Comparison of ENCODE assay signal across 20 cellular contexts in genomic region chr21:37231671-37232070, GRCh38. TPM values are rescaled to one million over a fixed set of nuclear protein-coding genes. Genes with fewer than 3 reads are reported as not detected.
DNase-seq lines count a peak whose midpoint lies in the region; ATAC-seq, FAIRE-seq and TF ChIP-seq lines count a peak whose summit lies in the region.
"Had no signal": no experiment of that assay in that cellular context is flagged by ENCODE, and none has a peak within 500 bp of the region (broad histone marks: within the 10 kb centered on the region; RNA-seq: fewer than 3 reads in every experiment).

No MANE protein-coding gene starts in this region.

- H3K27me3 Mint-ChIP-seq in activated CD8-positive, alpha-beta T cell treated with anti-CD3 and anti-CD28 coated beads for 36 hours = no peaks in the 10 kb centered on the region

- no peak for TF ChIP-seq RAD21 in HepG2 (CRISPR knock-in tag; IDR thresholded peaks at IDR 0.05)

- no TSS peak for BruUV-seq in HepG2 (replicated peaks; lab: Mats Ljungman, UMichigan)

- POLR2A ChIA-PET in HepG2 (lab: Yijun Ruan, JAX) = no interaction called here
- POLR2A ChIA-PET in activated CD8-positive, alpha-beta T cell treated with anti-CD3 and anti-CD28 coated beads for 36 hours (lab: Charles Lee) = no interaction called here

- H3K27ac ChIP-seq in HepG2 (ENCODE audit: extremely low read length, insufficient read depth, low read length) (no peak overlapping the region), right lobe of liver (no peak overlapping the region), kidney (ENCODE audit: low read depth in 2 of 2, low read length in 2 of 2) (no peak overlapping the region)
- H3K27ac ChIP-seq: BLaER1 treated with 17β-estradiol and CSF1 and Interleukin-3, amounts not matched to agents 10 nM and 100 nM; PC-9; RWPE1 had no signal

- CTCF ChIA-PET in HepG2 (lab: Yijun Ruan, JAX; ENCODE audit: low intra/inter-chr PET ratio, low total read pairs) = no interaction called here
- CTCF ChIA-PET in activated CD8-positive, alpha-beta T cell treated with anti-CD3 and anti-CD28 coated beads for 36 hours (lab: Charles Lee) = no interaction called here

- H3K4me3 ChIP-seq in HepG2 (replicated peaks in 1 of 3; ENCODE audit: insufficient read depth in 1 of 3, low read depth in 2 of 3, low read length in 3 of 3) (no peak overlapping the region), right lobe of liver (no peak overlapping the region), kidney (ENCODE audit: low read length in 2 of 2) (no peak overlapping the region)
- H3K4me3 ChIP-seq: BLaER1 treated with 17β-estradiol and CSF1 and Interleukin-3, amounts not matched to agents 10 nM and 100 nM; PC-9 had no signal

- H4K20me1 ChIP-seq in HepG2 (ENCODE audit: insufficient read depth, low read length) = no peaks in the 10 kb centered on the region

- DNase-seq in HepG2 (ENCODE audit: low spot score) (no peak), right lobe of liver (no peak), kidney (peak; percentile 65), NCI-H748 treated with DMSO at 0.1 percent for 48 hours (lab: John Stamatoyannopoulos, UW) (no peak)
- DNase-seq in activated CD8-positive, alpha-beta T cell treated with anti-CD3 and anti-CD28 coated beads for 36 hours = no peak
- no peak for DNase-seq in stimulated activated CD4-positive, alpha-beta T cell treated with anti-CD3 and anti-CD28 coated beads, Interleukin-1b, Interleukin-23, amount 100 ng/mL, for 48 hours
- DNase-seq: CD8-positive, alpha-beta T cell; EL; H7; NCI-H187; NCI-H2107; NCI-H2227 treated with DMSO at 0.1 percent for 48 hours; NCI-H82; PC-9; SIG-M5 had no signal

- intact Hi-C loops in HepG2 (cut with micrococcal nuclease; ENCODE audit: unreplicated experiment) = no loop called here
- intact Hi-C loops in right lobe of liver (cut with DNase I) = no loop called here
- intact Hi-C loops in activated CD8-positive, alpha-beta T cell treated with anti-CD3 and anti-CD28 coated beads for 36 hours (cut with micrococcal nuclease) = no loop called here
- intact Hi-C loops in kidney (cut with DNase I) = no loop called here

- no peaks in the 10 kb centered on the region for H3K27me3 ChIP-seq in HepG2 (ENCODE audit: control insufficient read depth in 1 of 2, insufficient read depth in 2 of 2, low read length in 2 of 2)
- H3K27me3 ChIP-seq in right lobe of liver = no peaks in the 10 kb centered on the region
- H3K27me3 ChIP-seq: BLaER1 treated with 17β-estradiol and CSF1 and Interleukin-3, amounts not matched to agents 10 nM and 100 nM had no signal

- H3K9me3 Mint-ChIP-seq in activated CD8-positive, alpha-beta T cell treated with anti-CD3 and anti-CD28 coated beads for 36 hours = no peaks in the 10 kb centered on the region
- H3K9me3 Mint-ChIP-seq: CD8-positive, alpha-beta T cell had no signal

- WGBS in HepG2 (ENCODE audit: low lambda C conversion rate) = 96% methylated on average over 16 of the region's 16 CpGs
- 97% methylated on average over 6 of the region's 16 CpGs for WGBS in right lobe of liver (ENCODE audit: insufficient coverage, low coverage, low lambda C conversion rate, missing lambda C conversion rate)

- TF ChIP-seq EP300 in HepG2 (IDR thresholded peaks at IDR 0.05; ENCODE audit: low read depth in 2 of 2, low read length in 2 of 2) = no peak
- TF ChIP-seq EP300 in HepG2 (CRISPR knock-in tag; IDR thresholded peaks at IDR 0.05; ENCODE audit: borderline replicate concordance) = no peak

- no peak for TF ChIP-seq CTCF in HepG2 (CRISPR knock-in tag; IDR thresholded peaks at IDR 0.05)
- no peak for TF ChIP-seq CTCF in right lobe of liver (IDR thresholded peaks at IDR 0.05)
- TF ChIP-seq CTCF in activated CD8-positive, alpha-beta T cell treated with anti-CD3 and anti-CD28 coated beads for 36 hours (IDR thresholded peaks at IDR 0.05) = no peak
- no peak for TF ChIP-seq CTCF in kidney (IDR thresholded peaks at IDR 0.05; ENCODE audit: borderline replicate concordance, extremely low read depth, insufficient read depth)

- H3K9ac ChIP-seq in HepG2 (ENCODE audit: insufficient read depth, low read depth, low read length) (no peak overlapping the region), kidney (ENCODE audit: low read length in 2 of 2) (no peak overlapping the region)
- H3K9ac ChIP-seq: BLaER1 treated with 17β-estradiol and CSF1 and Interleukin-3, amounts not matched to agents 10 nM and 100 nM had no signal

- H3K36me3 ChIP-seq in HepG2 (replicated peaks in 1 of 2; ENCODE audit: control insufficient read depth in 1 of 2, insufficient read depth in 2 of 2, low read length in 2 of 2) (peaks cover 21 to 70% of the 10 kb centered on the region in 2 experiments; a peak in 4 of 5 replicates), right lobe of liver (peaks cover 5 to 66% (median 12%) of the 10 kb centered on the region in 4 donors), kidney (ENCODE audit: control insufficient read depth in 1 of 2, insufficient read depth in 2 of 2, low read length in 2 of 2) (peaks cover 26 to 43% of the 10 kb centered on the region in 2 donors)

- H3K4me1 ChIP-seq in HepG2 (ENCODE audit: insufficient read depth, low read length) (no peaks in the 10 kb centered on the region), right lobe of liver (no peaks in the 10 kb centered on the region), kidney (ENCODE audit: control insufficient read depth in 1 of 2, insufficient read depth in 1 of 2, low read depth in 1 of 2, low read length in 2 of 2) (no peaks in the 10 kb centered on the region)

- in situ Hi-C loops in HepG2 (cut with HindIII; ENCODE audit: extremely low pct_ligation_motif_present, low pct_unique_long_range_greater_than_20kb) = no loop called here

- H3K4me1 Mint-ChIP-seq in activated CD8-positive, alpha-beta T cell treated with anti-CD3 and anti-CD28 coated beads for 36 hours (ENCODE audit: low read depth) = peaks cover 13% of the 10 kb centered on the region

- H3K4me3 Mint-ChIP-seq in activated CD8-positive, alpha-beta T cell treated with anti-CD3 and anti-CD28 coated beads for 36 hours = no peak overlapping the region
- H3K4me3 Mint-ChIP-seq: CD8-positive, alpha-beta T cell had no signal

- H3K4me2 ChIP-seq in HepG2 (ENCODE audit: low read depth, low read length) = no peak overlapping the region
- H3K4me2 ChIP-seq: BLaER1 treated with 17β-estradiol and CSF1 and Interleukin-3, amounts not matched to agents 10 nM and 100 nM; PC-9 had no signal

- H3K9me3 ChIP-seq in HepG2 (ENCODE audit: low read length) (no peaks in the 10 kb centered on the region), right lobe of liver (no peaks in the 10 kb centered on the region), kidney (ENCODE audit: control insufficient read depth in 1 of 2, low read length in 2 of 2) (no peaks in the 10 kb centered on the region)
- H3K9me3 ChIP-seq: BLaER1 treated with 17β-estradiol and CSF1 and Interleukin-3, amounts not matched to agents 10 nM and 100 nM had no signal

- FAIRE-seq in HepG2 (lab: Jason Lieb, UNC) = no peak
- no peak for FAIRE-seq in kidney (lab: Jason Lieb, UNC)

- H3K36me3 Mint-ChIP-seq in activated CD8-positive, alpha-beta T cell treated with anti-CD3 and anti-CD28 coated beads for 36 hours (ENCODE audit: low read depth) = peaks cover 43% of the 10 kb centered on the region

- TF ChIP-seq POLR2A in HepG2 (IDR thresholded peaks at IDR 0.05; ENCODE audit: insufficient read depth in 1 of 2, low read depth in 2 of 2, low read length in 2 of 2) = no peak
- no peak for TF ChIP-seq POLR2A in right lobe of liver (IDR thresholded peaks at IDR 0.05)

- H3K79me2 ChIP-seq in HepG2 (ENCODE audit: insufficient read depth, low read length) = peaks cover 6% of the 10 kb centered on the region

- ATAC-seq in HepG2 (no peak), right lobe of liver (no peak), HG03460 (IDR thresholded peaks at IDR 0.05; ENCODE audit: unreplicated experiment) (no peak), HG03565 (IDR thresholded peaks at IDR 0.05; ENCODE audit: unreplicated experiment) (no peak)
- no peak for ATAC-seq in activated CD8-positive, alpha-beta T cell treated with anti-CD3 and anti-CD28 coated beads for 36 hours
- ATAC-seq: CD8-positive, alpha-beta T cell; SK-N-SH treated with all-trans-retinoic acid at 6 μM for 48 hours had no signal

- H3K27ac Mint-ChIP-seq in activated CD8-positive, alpha-beta T cell treated with anti-CD3 and anti-CD28 coated beads for 36 hours = peak overlapping the region; percentile 54
- H3K27ac Mint-ChIP-seq: CD8-positive, alpha-beta T cell had no signal

- H2AFZ ChIP-seq in HepG2 (ENCODE audit: low read length) = no peak overlapping the region
- H2AFZ ChIP-seq: PC-9 had no signal

TF ChIP-seq in HepG2, 621 proteins besides CTCF, POLR2A, EP300 and RAD21 (continues in another document):
- no peak for TF ChIP-seq SMAD1 (CRISPR knock-in tag; IDR thresholded peaks at IDR 0.05; ENCODE audit: borderline replicate concordance, low read depth)
- no peak for TF ChIP-seq ZSCAN20 (CRISPR knock-in tag; IDR thresholded peaks at IDR 0.05; ENCODE audit: borderline replicate concordance)
- no peak for TF ChIP-seq MED8 (CRISPR knock-in tag; IDR thresholded peaks at IDR 0.05; ENCODE audit: insufficient replicate concordance)

RNA-seq across cellular contexts. Expression of gene VPS26C, which starts 35.5 kb away (rescaled TPM):
- 39.7 and 54.6 TPM in 2 replicates for total RNA-seq in HepG2 (2016; rRNA removed; fragmentation: Illumina TruSeq; extraction: Trizol)
- 13.7 and 15.5 TPM in 2 replicates for total RNA-seq in HepG2 (2016; cell fraction: cytosol; rRNA removed; fragmentation: Illumina TruSeq; extraction: Trizol; ENCODE audit: low read depth)
- 42.0 and 53.2 TPM in 2 replicates for total RNA-seq in HepG2 (2016; cell fraction: insoluble cytoplasmic fraction; rRNA removed; fragmentation: Illumina TruSeq; extraction: Trizol)
- 29.4 and 31.5 TPM in 2 replicates for total RNA-seq in HepG2 (2016; cell fraction: membrane; rRNA removed; fragmentation: Illumina TruSeq; extraction: Trizol)
- total RNA-seq in HepG2 (2016; cell fraction: nucleus; rRNA removed; fragmentation: Illumina TruSeq; extraction: Trizol) = 24.9 and 25.4 TPM in 2 replicates
- 30.3 and 33.0 TPM in 2 replicates for polyA plus RNA-seq in HepG2 (2011; rRNA removed)
- polyA plus RNA-seq in HepG2 (2011; cell fraction: cytosol; rRNA removed) = 29.6 and 33.2 TPM in 2 replicates
- polyA plus RNA-seq in HepG2 (2011; cell fraction: nucleus; rRNA removed) = 22.0 and 27.5 TPM in 2 replicates
- 26.9 and 29.8 TPM in 2 replicates for polyA plus RNA-seq in HepG2 (2012)
- polyA plus RNA-seq in HepG2 (2016; cell fraction: cytosol; fragmentation: Illumina TruSeq; extraction: Trizol; ENCODE audit: low read depth) = 13.6 and 14.5 TPM in 2 replicates
- 50.1 and 51.4 TPM in 2 replicates for polyA plus RNA-seq in HepG2 (2016; cell fraction: insoluble cytoplasmic fraction; fragmentation: Illumina TruSeq; extraction: Trizol; ENCODE audit: low read depth)
- 23.9 and 24.7 TPM in 2 replicates for polyA plus RNA-seq in HepG2 (2016; cell fraction: membrane; fragmentation: Illumina TruSeq; extraction: Trizol; ENCODE audit: low read depth)
- 25.4 and 29.7 TPM in 2 replicates for polyA plus RNA-seq in HepG2 (2016; cell fraction: nucleus; fragmentation: Illumina TruSeq; extraction: Trizol; ENCODE audit: insufficient read depth, low read depth)
- polyA minus RNA-seq in HepG2 (2011; rRNA and poly(A)+ RNA removed; ENCODE audit: low replicate concordance) = 23.9 and 31.1 TPM in 2 replicates
- polyA minus RNA-seq in HepG2 (2011; cell fraction: cytosol; rRNA and poly(A)+ RNA removed) = 21.5 and 24.4 TPM in 2 replicates
- polyA minus RNA-seq in HepG2 (2011; cell fraction: nucleus; rRNA and poly(A)+ RNA removed) = 38.5 and 44.3 TPM in 2 replicates
- 10 to 100 TPM; 27.4 to 52.3 (median 31.3) TPM for total RNA-seq in right lobe of liver
- total RNA-seq in activated CD8-positive, alpha-beta T cell treated with anti-CD3 and anti-CD28 coated beads for 36 hours = 10 to 100 TPM; 70.9 to 73.4 TPM
- total RNA-seq in kidney = 51.8 TPM
- 30.0 TPM for polyA plus RNA-seq in kidney (ENCODE audit: insufficient read depth, low read depth, low replicate concordance)
